ENCODE assay signal across 13 cellular contexts in genomic region chr10:75530337-75530736, GRCh38.
DNase-seq lines count a peak whose midpoint lies in the region; ATAC-seq, FAIRE-seq and TF ChIP-seq lines count a peak whose summit lies in the region.
"Had no signal": no experiment of that assay in that cellular context is flagged by ENCODE, and none has a peak within 500 bp of the region (broad histone marks: within the 10 kb centered on the region; RNA-seq: fewer than 3 reads in every experiment).

No MANE protein-coding gene starts in this region.

- DNase-seq in HTR-8/SVneo (ENCODE audit: insufficient read length, low spot score) (peak; percentile 84), amniotic epithelial cell (ENCODE audit: low read depth) (peak; percentile 67), iris pigment epithelial cell (ENCODE audit: low read depth) (peak; percentile 27), aorta (peak; percentile 56 to 76), spleen (no peak), Caco-2 (no peak)
- DNase-seq in activated CD4-positive, alpha-beta memory T cell treated with anti-CD3 and anti-CD28 coated beads for 36 hours, result no peak
- DNase-seq: activated naive CD4-positive, alpha-beta T cell treated with anti-CD3 and anti-CD28 coated beads, Interleukin-2, amount 50 U/mL, for 16 hours; natural killer cell; NCI-H1417; NCI-H510A treated with DMSO at 0.1 percent for 48 hours; SHP77 treated with DMSO at 0.1 percent for 48 hours had no signal

- no peak overlapping the region for H3K4me3 Mint-ChIP-seq in activated CD4-positive, alpha-beta memory T cell treated with anti-CD3 and anti-CD28 coated beads for 36 hours
- no peak overlapping the region for H3K4me3 Mint-ChIP-seq in Caco-2 (ENCODE audit: unreplicated experiment)
- H3K4me3 Mint-ChIP-seq: natural killer cell had no signal

- H3K27ac ChIP-seq in aorta (ENCODE audit: low read depth in 1 of 2, low read length in 2 of 2), result peak overlapping the region in 1 of 2 donors; percentile 32
- no peak overlapping the region for H3K27ac ChIP-seq in spleen

- H3K4me1 ChIP-seq in aorta (ENCODE audit: control insufficient read depth in 1 of 2, insufficient read depth in 2 of 2, low read length in 2 of 2) (no peaks in the 10 kb centered on the region), spleen (peaks cover 0 to 4% (median 0%) of the 10 kb centered on the region in 6 donors), Caco-2 (no peaks in the 10 kb centered on the region)

- WGBS in aorta, 2 donors, result 21 to 22% methylated on average over 2 of the region's 2 CpGs
- WGBS in spleen, 5 donors, result 61 to 78% (median 72%) methylated on average over 2 of the region's 2 CpGs

- H3K9me3 ChIP-seq in aorta (ENCODE audit: control insufficient read depth, low read length), result no peaks in the 10 kb centered on the region
- no peaks in the 10 kb centered on the region for H3K9me3 ChIP-seq in spleen
- no peaks in the 10 kb centered on the region for H3K9me3 ChIP-seq in Caco-2

- TF ChIP-seq CTCF in spleen (IDR thresholded peaks at IDR 0.05 in 8 of 11, conservative IDR thresholded peaks at IDR 0.05 in 3 of 11) (no peak), Caco-2 (IDR thresholded peaks at IDR 0.05; ENCODE audit: insufficient read depth in 1 of 2, low read depth in 1 of 2, low read length in 1 of 2, severe bottlenecking in 1 of 2, unreplicated experiment in 1 of 2) (no peak)

- H3K27ac Mint-ChIP-seq in activated CD4-positive, alpha-beta memory T cell treated with anti-CD3 and anti-CD28 coated beads for 36 hours, result no peak overlapping the region
- no peak overlapping the region for H3K27ac Mint-ChIP-seq in Caco-2 (ENCODE audit: unreplicated experiment)
- H3K27ac Mint-ChIP-seq: natural killer cell had no signal

- H3K36me3 Mint-ChIP-seq in activated CD4-positive, alpha-beta memory T cell treated with anti-CD3 and anti-CD28 coated beads for 36 hours, result no peaks in the 10 kb centered on the region
- no peaks in the 10 kb centered on the region for H3K36me3 Mint-ChIP-seq in Caco-2 (ENCODE audit: insufficient read depth, unreplicated experiment)
- H3K36me3 Mint-ChIP-seq: natural killer cell had no signal

- TF ChIP-seq POLR2A in spleen (IDR thresholded peaks at IDR 0.05), result no peak

- FAIRE-seq in HTR-8/SVneo (lab: Jason Lieb, UNC), result peak; percentile 89
- FAIRE-seq: colon had no signal

- BruUV-seq in Caco-2 (replicated peaks; lab: Mats Ljungman, UMichigan), result no TSS peak

- no peaks in the 10 kb centered on the region for H3K9me3 Mint-ChIP-seq in activated CD4-positive, alpha-beta memory T cell treated with anti-CD3 and anti-CD28 coated beads for 36 hours
- H3K9me3 Mint-ChIP-seq in Caco-2 (ENCODE audit: unreplicated experiment), result no peaks in the 10 kb centered on the region
- H3K9me3 Mint-ChIP-seq: natural killer cell had no signal

- CTCF ChIA-PET in activated CD4-positive, alpha-beta memory T cell treated with anti-CD3 and anti-CD28 coated beads for 36 hours (lab: Charles Lee), result no interaction called here
- CTCF ChIA-PET in Caco-2 (lab: Charles Lee), result no interaction called here

- H3K36me3 ChIP-seq in aorta (ENCODE audit: control insufficient read depth in 1 of 2, insufficient read depth in 2 of 2, low read length in 1 of 2) (no peaks in the 10 kb centered on the region), spleen (no peaks in the 10 kb centered on the region), Caco-2 (ENCODE audit: control insufficient read depth, insufficient read depth, low read length) (no peaks in the 10 kb centered on the region)

- peaks cover 5% of the 10 kb centered on the region for H3K27me3 Mint-ChIP-seq in activated CD4-positive, alpha-beta memory T cell treated with anti-CD3 and anti-CD28 coated beads for 36 hours
- no peaks in the 10 kb centered on the region for H3K27me3 Mint-ChIP-seq in Caco-2 (ENCODE audit: insufficient read depth, unreplicated experiment)

- ATAC-seq in aorta (ENCODE audit: low FRiP score), result no peak
- ATAC-seq: natural killer cell had no signal

- H3K4me3 ChIP-seq in aorta (ENCODE audit: low read length in 2 of 2), result no peak overlapping the region
- H3K4me3 ChIP-seq in spleen, result no peak overlapping the region
- no peak overlapping the region for H3K4me3 ChIP-seq in Caco-2 (ENCODE audit: low read depth, low read length)

- H3K27me3 ChIP-seq in aorta (ENCODE audit: control insufficient read depth in 1 of 2, insufficient read depth in 2 of 2, low read length in 1 of 2) (no peaks in the 10 kb centered on the region), spleen (replicated peaks in 1 of 7) (no peaks in the 10 kb centered on the region), Caco-2 (replicated peaks; ENCODE audit: control insufficient read depth, insufficient read depth, low read length) (no peaks in the 10 kb centered on the region)

- no peaks in the 10 kb centered on the region for H3K4me1 Mint-ChIP-seq in activated CD4-positive, alpha-beta memory T cell treated with anti-CD3 and anti-CD28 coated beads for 36 hours (ENCODE audit: low read depth)
- no peaks in the 10 kb centered on the region for H3K4me1 Mint-ChIP-seq in Caco-2 (ENCODE audit: low read depth, unreplicated experiment)
- H3K4me1 Mint-ChIP-seq: natural killer cell had no signal

- POLR2A ChIA-PET in activated CD4-positive, alpha-beta memory T cell treated with anti-CD3 and anti-CD28 coated beads for 36 hours (lab: Charles Lee), result no interaction called here
- POLR2A ChIA-PET in Caco-2 (lab: Charles Lee), result no interaction called here

- intact Hi-C loops in aorta (cut with DNase I), result no loop called here
- intact Hi-C loops in spleen (cut with DNase I; ENCODE audit: low total_unique reads), result no loop called here
- intact Hi-C loops in activated CD4-positive, alpha-beta memory T cell treated with anti-CD3 and anti-CD28 coated beads for 36 hours (cut with micrococcal nuclease), result no loop called here
- intact Hi-C loops in Caco-2 (cut with micrococcal nuclease; ENCODE audit: unreplicated experiment), result no loop called here

Comparison
In these comparisons a context has a peak if more than half of its experiments do, and no peak if none do; other contexts are left out.
1. DNase-seq: peak in HTR-8/SVneo (single experiment), amniotic epithelial cell (single experiment), iris pigment epithelial cell (single experiment) and aorta (2 of 2); none in spleen (single experiment), activated CD4-positive, alpha-beta memory T cell treated with anti-CD3 and anti-CD28 coated beads for 36 hours (single experiment) and Caco-2 (0 of 2).